In genomic region chr2:234218261-234219180, GRCh38 we compare ENCODE assay signal across 16 cellular contexts.
DNase-seq lines count a peak whose midpoint lies in the region; ATAC-seq and TF ChIP-seq lines count a peak whose summit lies in the region.
"Had no signal": no experiment of that assay in that cellular context is flagged by ENCODE, and none has a peak within 500 bp of the region (broad histone marks: within the 10 kb centered on the region; RNA-seq: fewer than 3 reads in every experiment).

No MANE protein-coding gene starts in this region.

- no peaks in the 10 kb centered on the region for H3K27me3 Mint-ChIP-seq in activated naive CD4-positive, alpha-beta T cell treated with anti-CD3 and anti-CD28 coated beads for 36 hours (ENCODE audit: low read depth)
- H3K27me3 Mint-ChIP-seq in activated naive CD4-positive, alpha-beta T cell treated with anti-CD3 and anti-CD28 coated beads, Interleukin-2, amount 10 ng/mL, durations not matched to agents 7 days and 5 days, result no peaks in the 10 kb centered on the region
- no peaks in the 10 kb centered on the region for H3K27me3 Mint-ChIP-seq in type B pancreatic cell

- H3K4me3 ChIP-seq in SK-N-MC, result peak overlapping the region; percentile 50
- H3K4me3 ChIP-seq: MG63 had no signal

- H3K4me1 Mint-ChIP-seq in activated naive CD4-positive, alpha-beta T cell treated with anti-CD3 and anti-CD28 coated beads for 36 hours (ENCODE audit: low read depth), result peaks cover 32% of the 10 kb centered on the region
- H3K4me1 Mint-ChIP-seq in activated naive CD4-positive, alpha-beta T cell treated with anti-CD3 and anti-CD28 coated beads, Interleukin-2, amount 10 ng/mL, durations not matched to agents 7 days and 5 days, result peaks cover 29% of the 10 kb centered on the region
- H3K4me1 Mint-ChIP-seq in type B pancreatic cell (ENCODE audit: unreplicated experiment), result peaks cover 22% of the 10 kb centered on the region
- H3K4me1 Mint-ChIP-seq: activated B cell treated with CpG ODN at 0.5 μM for 24 hours had no signal

- ATAC-seq in HG03342 (IDR thresholded peaks at IDR 0.05; ENCODE audit: unreplicated experiment), result no peak

- intact Hi-C loops in activated naive CD4-positive, alpha-beta T cell treated with anti-CD3 and anti-CD28 coated beads for 36 hours (cut with micrococcal nuclease), result no loop called here

- no peaks in the 10 kb centered on the region for H3K36me3 Mint-ChIP-seq in activated naive CD4-positive, alpha-beta T cell treated with anti-CD3 and anti-CD28 coated beads for 36 hours (ENCODE audit: low read depth)
- H3K36me3 Mint-ChIP-seq in activated naive CD4-positive, alpha-beta T cell treated with anti-CD3 and anti-CD28 coated beads, Interleukin-2, amount 10 ng/mL, durations not matched to agents 7 days and 5 days, result peaks cover 14% of the 10 kb centered on the region
- H3K36me3 Mint-ChIP-seq in type B pancreatic cell, result no peaks in the 10 kb centered on the region

- H3K27ac Mint-ChIP-seq in activated naive CD4-positive, alpha-beta T cell treated with anti-CD3 and anti-CD28 coated beads for 36 hours, result no peak overlapping the region
- H3K27ac Mint-ChIP-seq in activated naive CD4-positive, alpha-beta T cell treated with anti-CD3 and anti-CD28 coated beads, Interleukin-2, amount 10 ng/mL, durations not matched to agents 7 days and 5 days, result no peak overlapping the region
- peak overlapping the region; percentile 48 for H3K27ac Mint-ChIP-seq in type B pancreatic cell
- H3K27ac Mint-ChIP-seq: activated B cell treated with CpG ODN at 0.5 μM for 24 hours; dendritic cell treated with granulocyte-macrophage colony-stimulating factor and Interleukin-4, amounts not matched to agents 40 ng/mL and 50 ng/mL, for 4 days had no signal

- H3K36me3 ChIP-seq in SK-N-MC (ENCODE audit: insufficient read depth, low read length), result no peaks in the 10 kb centered on the region
- H3K36me3 ChIP-seq: MG63 had no signal

- no peak overlapping the region for H3K27ac ChIP-seq in SK-N-MC

- no peaks in the 10 kb centered on the region for H3K9me3 Mint-ChIP-seq in activated naive CD4-positive, alpha-beta T cell treated with anti-CD3 and anti-CD28 coated beads for 36 hours
- peaks cover 11% of the 10 kb centered on the region for H3K9me3 Mint-ChIP-seq in activated naive CD4-positive, alpha-beta T cell treated with anti-CD3 and anti-CD28 coated beads, Interleukin-2, amount 10 ng/mL, durations not matched to agents 7 days and 5 days
- H3K9me3 Mint-ChIP-seq in type B pancreatic cell, result peaks cover 8% of the 10 kb centered on the region
- H3K9me3 Mint-ChIP-seq: activated B cell treated with CpG ODN at 0.5 μM for 24 hours; dendritic cell treated with granulocyte-macrophage colony-stimulating factor and Interleukin-4, amounts not matched to agents 40 ng/mL and 50 ng/mL, for 4 days had no signal

- H3K9me3 ChIP-seq in SK-N-MC (ENCODE audit: low read depth, low read length), result no peaks in the 10 kb centered on the region
- H3K9me3 ChIP-seq: MG63 had no signal

- H3K4me3 Mint-ChIP-seq in activated naive CD4-positive, alpha-beta T cell treated with anti-CD3 and anti-CD28 coated beads for 36 hours, result no peak overlapping the region
- no peak overlapping the region for H3K4me3 Mint-ChIP-seq in activated naive CD4-positive, alpha-beta T cell treated with anti-CD3 and anti-CD28 coated beads, Interleukin-2, amount 10 ng/mL, durations not matched to agents 7 days and 5 days
- peak overlapping the region; percentile 40 for H3K4me3 Mint-ChIP-seq in type B pancreatic cell
- H3K4me3 Mint-ChIP-seq: activated B cell treated with CpG ODN at 0.5 μM for 24 hours; dendritic cell treated with granulocyte-macrophage colony-stimulating factor and Interleukin-4, amounts not matched to agents 40 ng/mL and 50 ng/mL, for 4 days had no signal

- TF ChIP-seq CTCF in type B pancreatic cell (conservative IDR thresholded peaks at IDR 0.05), result no peak

- DNase-seq in activated naive CD4-positive, alpha-beta T cell treated with anti-CD3 and anti-CD28 coated beads for 36 hours, result peak; percentile 12
- DNase-seq in activated naive CD4-positive, alpha-beta T cell treated with anti-CD3 and anti-CD28 coated beads, Interleukin-2, amount 10 ng/mL, durations not matched to agents 7 days and 5 days, result no peak
- no peak for DNase-seq in SK-N-MC (ENCODE audit: low read depth, low spot score)
- peak; percentile 41 for DNase-seq in kidney tubule cell (ENCODE audit: low spot score)
- no peak for DNase-seq in type B pancreatic cell (ENCODE audit: extremely low spot score, unreplicated experiment)
- no peak for DNase-seq in activated effector memory CD4-positive, alpha-beta T cell treated with Interleukin-2 at 50 U/mL for 16 hours
- DNase-seq in NCI-H2196 (lab: John Stamatoyannopoulos, UW; ENCODE audit: unreplicated experiment), result no peak
- DNase-seq: activated B cell treated with CpG ODN at 0.5 μM for 24 hours, activated T-cell treated with anti-CD3 and anti-CD28 coated beads for 4 hours, DMS 273 treated with DMSO at 0.1 percent for 48 hours, mammary epithelial cell, MG63, NCI-H2107, occipital lobe had no signal

- CTCF ChIA-PET in activated naive CD4-positive, alpha-beta T cell treated with anti-CD3 and anti-CD28 coated beads for 36 hours (lab: Charles Lee), result interaction anchor here (0.9 kb wide), 1 partner anchor 83 kb away, joined by 3 read pairs; no protein-coding TSS in a partner anchor
- CTCF ChIA-PET in activated naive CD4-positive, alpha-beta T cell treated with anti-CD3 and anti-CD28 coated beads, Interleukin-2, amount 10 ng/mL, durations not matched to agents 7 days and 5 days (lab: Charles Lee), result interaction anchor here (0.7 kb wide), 1 partner anchor 109 kb away, joined by 3 read pairs; no protein-coding TSS in a partner anchor

- H3K9ac ChIP-seq in SK-N-MC (ENCODE audit: insufficient read length), result no peak overlapping the region

Comparison
In these comparisons a context has a peak if more than half of its experiments do, and no peak if none do; other contexts are left out.
1. DNase-seq: peak in activated naive CD4-positive, alpha-beta T cell treated with anti-CD3 and anti-CD28 coated beads for 36 hours (single experiment) and kidney tubule cell (single experiment); none in activated naive CD4-positive, alpha-beta T cell treated with anti-CD3 and anti-CD28 coated beads, Interleukin-2, amount 10 ng/mL, durations not matched to agents 7 days and 5 days (single experiment), SK-N-MC (single experiment), type B pancreatic cell (single experiment), activated effector memory CD4-positive, alpha-beta T cell treated with Interleukin-2 at 50 U/mL for 16 hours (single experiment) and NCI-H2196 (single experiment).